Comparison of ENCODE assay signal across 1 cellular context in genomic region chr16:505479-506245, GRCh38.
TF ChIP-seq lines count a peak whose summit lies in the region.

No MANE protein-coding gene starts in this region.

TF ChIP-seq in GM12878, 131 proteins besides CTCF, POLR2A, EP300 and RAD21:
- TF ChIP-seq RFX5 (IDR thresholded peaks at IDR 0.05; ENCODE audit: low read depth, low read length) (no peak), PAX5 (IDR thresholded peaks at IDR 0.05; ENCODE audit: borderline replicate concordance, low read depth, low read length) (no peak), MTA2 (IDR thresholded peaks at IDR 0.05; ENCODE audit: low read depth) (no peak), SIX5 (IDR thresholded peaks at IDR 0.05; ENCODE audit: low read depth, low read length, severe bottlenecking) (no peak), HDAC6 (IDR thresholded peaks at IDR 0.05; ENCODE audit: unreplicated experiment) (no peak)
TF ChIP-seq in GM12878: peak in this region for 0.
